Comparison of ENCODE assay signal across 12 cellular contexts in the genomic region with DNA sequence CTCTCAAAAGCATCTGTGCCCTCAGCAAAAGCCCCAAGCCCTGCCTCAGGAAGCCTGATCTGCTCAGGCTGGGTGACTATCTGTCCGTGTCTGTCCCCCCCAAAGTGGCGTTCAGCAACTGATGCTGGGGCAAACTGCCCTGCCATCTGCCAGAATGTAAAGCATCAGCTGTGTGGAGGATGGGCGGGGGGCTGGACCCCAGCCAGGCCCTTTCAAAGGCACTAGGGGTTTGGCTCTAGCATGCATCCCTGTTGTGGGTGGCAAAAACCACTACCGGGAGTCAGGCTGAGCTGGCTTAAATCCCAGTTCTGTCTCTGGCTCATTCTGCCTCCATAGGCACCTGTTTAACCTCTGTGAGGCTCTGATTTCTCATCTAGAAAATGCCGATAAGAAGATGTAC. TPM values are rescaled to one million over a fixed set of nuclear protein-coding genes. Genes with fewer than 3 reads are reported as not detected.
DNase-seq lines count a peak whose midpoint lies in the region; ATAC-seq, FAIRE-seq and TF ChIP-seq lines count a peak whose summit lies in the region.
"Had no signal": no experiment of that assay in that cellular context is flagged by ENCODE, and none has a peak within 500 bp of the region (broad histone marks: within the 10 kb centered on the region; RNA-seq: fewer than 3 reads in every experiment).

No MANE protein-coding gene starts in this region.

- CTCF ChIA-PET in IMR-90 (lab: Yijun Ruan, JAX) = no interaction called here

- H2AFZ ChIP-seq in IMR-90 (replicated peaks; ENCODE audit: low read length, poor library complexity) = peak overlapping the region; percentile 46
- no peak overlapping the region for H2AFZ ChIP-seq in keratinocyte (ENCODE audit: control insufficient read depth, low read length)

- POLR2A ChIA-PET in IMR-90 (lab: Charles Lee; ENCODE audit: unreplicated experiment) = no interaction called here

- peaks cover 0 to 11% of the 10 kb centered on the region in 2 experiments; a peak in 2 of 4 replicates for H3K79me1 ChIP-seq in IMR-90 (ENCODE audit: low read depth in 1 of 2, low read length in 2 of 2)

- peak overlapping the region; percentile 30; the same call in 1 of the 2 replicates for H3K4ac ChIP-seq in IMR-90 (ENCODE audit: low read depth, low read length)

- H4K91ac ChIP-seq in IMR-90 (ENCODE audit: insufficient read depth, low read depth, low read length) = peak overlapping the region; percentile 55

- no TSS peak for BruUV-seq in IMR-90 (replicated peaks; lab: Mats Ljungman, UMichigan)

- H3K4me1 ChIP-seq in IMR-90 (ENCODE audit: control insufficient read depth, insufficient read depth, low read length) (peaks cover 36% of the 10 kb centered on the region), keratinocyte (ENCODE audit: control insufficient read depth, extremely low read depth, insufficient read depth, low read length) (peaks cover 48% of the 10 kb centered on the region)

- 0 out of 3 replicates have a peak overlapping the region, but pooled peaks have one; percentile 8 for H2BK15ac ChIP-seq in IMR-90 (ENCODE audit: low read depth, low read length)

- H4K5ac ChIP-seq in IMR-90 (ENCODE audit: low read depth, low read length) = no peak overlapping the region

- TF ChIP-seq CTCF in IMR-90 (conservative IDR thresholded peaks at IDR 0.05; ENCODE audit: low read depth, low read length) (no peak), keratinocyte (optimal IDR thresholded peaks at IDR 0.05 in 1 of 3, IDR thresholded peaks at IDR 0.05 in 1 of 3, conservative IDR thresholded peaks at IDR 0.05 in 1 of 3; ENCODE audit: extremely low read depth in 1 of 3, insufficient read depth in 2 of 3, low read length in 3 of 3) (no peak)

- WGBS in IMR-90 (ENCODE audit: extremely low coverage in 2 of 2, insufficient read length in 1 of 2), 2 experiments = 5% methylated on average over 3 of the region's 5 CpGs; no CpG with 5 or more reads in 1 of the 2 experiments

- peak overlapping the region; percentile 50; the same call in 1 of the 2 replicates for H2BK20ac ChIP-seq in IMR-90 (ENCODE audit: low read depth, low read length)

- H3K79me2 ChIP-seq in keratinocyte (ENCODE audit: control insufficient read depth, insufficient read depth, low read length) = no peaks in the 10 kb centered on the region

- peak overlapping the region; percentile 1; the same call in 1 of the 2 replicates for H3K18ac ChIP-seq in IMR-90 (ENCODE audit: low read depth, low read length)

- no peak overlapping the region for H2BK5ac ChIP-seq in IMR-90 (ENCODE audit: low read depth, low read length, poor library complexity, severe bottlenecking)

- no peak for TF ChIP-seq POLR2A in IMR-90 (IDR thresholded peaks at IDR 0.05; ENCODE audit: low read depth, low read length)

- H3K4me3 ChIP-seq in IMR-90 (ENCODE audit: insufficient read depth, low read depth, low read length) (no peak overlapping the region), keratinocyte (ENCODE audit: control insufficient read depth in 2 of 3, extremely low read depth in 1 of 3, insufficient read depth in 2 of 3, low read depth in 1 of 3, low read length in 3 of 3) (no peak overlapping the region)
- H3K4me3 ChIP-seq: skin epidermis had no signal

- H3K27ac ChIP-seq in IMR-90 (ENCODE audit: insufficient read depth, low read length) (no peak overlapping the region), keratinocyte (ENCODE audit: control insufficient read depth, insufficient read depth, low read length) (no peak overlapping the region)
- H3K27ac ChIP-seq: skin epidermis had no signal

- H4K20me1 ChIP-seq in IMR-90 (ENCODE audit: insufficient read depth, low read length) (no peaks in the 10 kb centered on the region), keratinocyte (ENCODE audit: control insufficient read depth, extremely low read depth, insufficient read depth, low read length) (no peaks in the 10 kb centered on the region)

- no peaks in the 10 kb centered on the region for H3K27me3 ChIP-seq in IMR-90 (ENCODE audit: control insufficient read depth, insufficient read depth, low read length)
- peaks cover under 1% of the 10 kb centered on the region for H3K27me3 ChIP-seq in keratinocyte (ENCODE audit: control insufficient read depth, extremely low read depth, insufficient read depth, low read length)

- DNase-seq in DMS 273 (lab: John Stamatoyannopoulos, UW; ENCODE audit: unreplicated experiment) = peak; percentile 95
- peak; percentile 62 for DNase-seq in IMR-90
- peak; percentile 47 for DNase-seq in activated CD8-positive, alpha-beta memory T cell treated with anti-CD3 and anti-CD28 coated beads for 24 hours
- DNase-seq in keratinocyte (ENCODE audit: low read depth, low spot score) = peak; percentile 5
- DNase-seq: SHP77 treated with DMSO at 0.1 percent for 48 hours; stimulated activated naive B cell treated with anti-CD40 and anti-IgM and Interleukin-4, amounts not matched to agents 10 μg/mL and 1 μg/mL and 100 μg/mL, for 72 hours had no signal

- H3K9me1 ChIP-seq in IMR-90 (ENCODE audit: insufficient read depth, low read length) (peaks cover 47% of the 10 kb centered on the region), keratinocyte (ENCODE audit: control insufficient read depth, extremely low read depth, insufficient read depth, low read length) (no peaks in the 10 kb centered on the region)

- peak overlapping the region in 1 of 2 experiments; percentile 1; a peak in 1 of 4 replicates for H4K8ac ChIP-seq in IMR-90 (ENCODE audit: low read depth in 2 of 2, low read length in 2 of 2)

- dilution Hi-C loops in IMR-90 (cut with HindIII; ENCODE audit: low sequenced_read_pairs, unreplicated experiment) (no loop called here), keratinocyte (cut with MboI; ENCODE audit: extremely low pct_ligation_motif_present, low sequenced_read_pairs) (no loop called here)

- H3K9ac ChIP-seq in IMR-90 (ENCODE audit: low read depth, low read length) (no peak overlapping the region), keratinocyte (ENCODE audit: control insufficient read depth, extremely low read depth, insufficient read depth, low read length) (no peak overlapping the region)

- no peak overlapping the region for H3K23ac ChIP-seq in IMR-90 (ENCODE audit: low read depth, low read length)

- H3K36me3 ChIP-seq in IMR-90 (ENCODE audit: control insufficient read depth, insufficient read depth, low read length) (no peaks in the 10 kb centered on the region), keratinocyte (ENCODE audit: control insufficient read depth in 2 of 2, extremely low read depth in 1 of 2, insufficient read depth in 2 of 2, low read length in 2 of 2) (no peaks in the 10 kb centered on the region)

- peak overlapping the region; percentile 38 for H2AK5ac ChIP-seq in IMR-90 (ENCODE audit: low read depth, low read length)

- H2BK120ac ChIP-seq in IMR-90 (ENCODE audit: low read depth, low read length) = peak overlapping the region; percentile 17

- no peak for ATAC-seq in IMR-90 (ENCODE audit: low read depth)
- no peak for ATAC-seq in GM19463 (IDR thresholded peaks at IDR 0.05; ENCODE audit: unreplicated experiment)
- ATAC-seq in HG02840 (IDR thresholded peaks at IDR 0.05; ENCODE audit: low FRiP score, unreplicated experiment) = no peak
- ATAC-seq in HG02610 (IDR thresholded peaks at IDR 0.05; ENCODE audit: unreplicated experiment) = no peak
- no peak for ATAC-seq in HG03354 (IDR thresholded peaks at IDR 0.05; ENCODE audit: poor library complexity, severe bottlenecking, unreplicated experiment)
- ATAC-seq: stimulated activated naive B cell treated with anti-CD40 and anti-IgM and Interleukin-4, amounts not matched to agents 10 μg/mL and 1 μg/mL and 100 μg/mL, for 72 hours had no signal

- 0 out of 2 replicates have a peak overlapping the region, but pooled peaks have one; percentile 17 for H3K14ac ChIP-seq in IMR-90 (replicated peaks; ENCODE audit: low read depth, low read length)

- H3K56ac ChIP-seq in IMR-90 (ENCODE audit: extremely low read depth, insufficient read depth, low read length) = no peak overlapping the region

- peak; percentile 44 for FAIRE-seq in keratinocyte (lab: Jason Lieb, UNC)
- FAIRE-seq: endometrium had no signal

- peak overlapping the region; percentile 39 for H2AK9ac ChIP-seq in IMR-90 (replicated peaks; ENCODE audit: low read depth, low read length, poor library complexity)

- intact Hi-C loops in IMR-90 (cut with micrococcal nuclease) = no loop called here

- TF ChIP-seq RAD21 in IMR-90 (IDR thresholded peaks at IDR 0.05; ENCODE audit: low read length) = no peak

- H3K9me3 ChIP-seq in IMR-90 (ENCODE audit: control insufficient read depth, insufficient read depth, low read length) = no peaks in the 10 kb centered on the region
- no peaks in the 10 kb centered on the region for H3K9me3 ChIP-seq in keratinocyte (ENCODE audit: control insufficient read depth, low read depth, low read length)

- in situ Hi-C loops in IMR-90 (cut with MboI; ENCODE audit: low sequenced_read_pairs) = no loop called here

- H3K4me2 ChIP-seq in IMR-90 (ENCODE audit: low read depth, low read length) = no peak overlapping the region
- no peak overlapping the region for H3K4me2 ChIP-seq in keratinocyte (ENCODE audit: control insufficient read depth, extremely low read depth, insufficient read depth, low read depth, low read length)

RNA-seq across cellular contexts. Expression of a gene that starts 35.5 kb away (rescaled TPM):
- under 0.01 TPM in 1 of 2 replicates, not detected in the other for total RNA-seq in IMR-90 (2012; rRNA removed)
- not detected in 2 replicates for polyA plus RNA-seq in IMR-90 (2012; rRNA removed)
- polyA plus RNA-seq in IMR-90 (2012; cell fraction: cytosol; rRNA removed) = not detected in 2 replicates
- 0.11 and 0.37 TPM in 2 replicates for polyA plus RNA-seq in IMR-90 (2012; cell fraction: nucleus; rRNA removed; ENCODE audit: low replicate concordance)
- polyA plus RNA-seq in keratinocyte = 0.03 to 0.42 TPM (median 0.08 TPM) in 3 replicates
- 0.52 TPM for polyA plus RNA-seq in keratinocyte (2011; ENCODE audit: low read depth)
- polyA plus RNA-seq in keratinocyte (2011; cell fraction: cytosol; rRNA removed) = 0.07 and 0.38 TPM in 2 replicates
- 0.37 and 0.79 TPM in 2 replicates for polyA plus RNA-seq in keratinocyte (2011; cell fraction: nucleus; rRNA removed)
- 0.30 and 0.93 TPM in 2 replicates for polyA plus RNA-seq in keratinocyte (2012; ENCODE audit: low replicate concordance)
- polyA minus RNA-seq in keratinocyte = 0.16 to 0.69 TPM (median 0.52 TPM) in 3 replicates
- polyA minus RNA-seq in keratinocyte (2011; cell fraction: cytosol; rRNA and poly(A)+ RNA removed) = not detected
- 0.47 and 0.84 TPM in 2 replicates for polyA minus RNA-seq in keratinocyte (2011; cell fraction: nucleus; rRNA and poly(A)+ RNA removed)

RNA-seq across cellular contexts. Expression of a gene that starts 55.2 kb away (rescaled TPM):
- 0.83 and 1.1 TPM in 2 replicates for total RNA-seq in IMR-90 (2012; rRNA removed)
- 0.56 and 0.57 TPM in 2 replicates for polyA plus RNA-seq in IMR-90 (2012; rRNA removed)
- polyA plus RNA-seq in IMR-90 (2012; cell fraction: cytosol; rRNA removed) = 0.30 and 0.44 TPM in 2 replicates
- 0.14 and 0.23 TPM in 2 replicates for polyA plus RNA-seq in IMR-90 (2012; cell fraction: nucleus; rRNA removed; ENCODE audit: low replicate concordance)
- 0.37 to 1.4 TPM (median 0.80 TPM) in 3 replicates for polyA plus RNA-seq in keratinocyte
- polyA plus RNA-seq in keratinocyte (2011; ENCODE audit: low read depth) = not detected
- 0.33 and 0.51 TPM in 2 replicates for polyA plus RNA-seq in keratinocyte (2011; cell fraction: cytosol; rRNA removed)
- polyA plus RNA-seq in keratinocyte (2011; cell fraction: nucleus; rRNA removed) = 2.7 and 4.0 TPM in 2 replicates
- 0.19 and 0.37 TPM in 2 replicates for polyA plus RNA-seq in keratinocyte (2012; ENCODE audit: low replicate concordance)
- 0.36 to 1.7 TPM (median 0.86 TPM) in 3 replicates for polyA minus RNA-seq in keratinocyte
- 2.1 TPM for polyA minus RNA-seq in keratinocyte (2011; cell fraction: cytosol; rRNA and poly(A)+ RNA removed)
- 1.5 and 1.7 TPM in 2 replicates for polyA minus RNA-seq in keratinocyte (2011; cell fraction: nucleus; rRNA and poly(A)+ RNA removed)

RNA-seq across cellular contexts. Expression of a gene that starts 58.0 kb away (rescaled TPM):
- 0.54 and 1.1 TPM in 2 replicates for total RNA-seq in IMR-90 (2012; rRNA removed)
- polyA plus RNA-seq in IMR-90 (2012; rRNA removed) (0.42 and 0.68 TPM in 2 replicates), keratinocyte (0.07 to 0.16 TPM (median 0.13 TPM) in 3 replicates)
- polyA plus RNA-seq in IMR-90 (2012; cell fraction: cytosol; rRNA removed) = 0.09 and 0.25 TPM in 2 replicates
- polyA plus RNA-seq in IMR-90 (2012; cell fraction: nucleus; rRNA removed; ENCODE audit: low replicate concordance) = 0.41 and 0.94 TPM in 2 replicates
- polyA plus RNA-seq in keratinocyte (2011; ENCODE audit: low read depth) = 0.16 TPM
- 0.01 and 0.06 TPM in 2 replicates for polyA plus RNA-seq in keratinocyte (2011; cell fraction: cytosol; rRNA removed)
- polyA plus RNA-seq in keratinocyte (2011; cell fraction: nucleus; rRNA removed) = 0.14 and 0.35 TPM in 2 replicates
- 0.08 and 0.38 TPM in 2 replicates for polyA plus RNA-seq in keratinocyte (2012; ENCODE audit: low replicate concordance)
- polyA minus RNA-seq in keratinocyte = 0.13 to 0.16 TPM in 2 of 3 replicates, not detected in the other
- polyA minus RNA-seq in keratinocyte (2011; cell fraction: cytosol; rRNA and poly(A)+ RNA removed) = not detected
- 0.23 and 0.32 TPM in 2 replicates for polyA minus RNA-seq in keratinocyte (2011; cell fraction: nucleus; rRNA and poly(A)+ RNA removed)

Comparison
In these comparisons a context has a peak if more than half of its experiments do, and no peak if none do; other contexts are left out.
1. DNase-seq: peak in every context shown above with its lines; median percentile 95 in DMS 273; 62 in IMR-90; 47 in activated CD8-positive, alpha-beta memory T cell treated with anti-CD3 and anti-CD28 coated beads for 24 hours; 5 in keratinocyte.